9 cellular contexts compared by ENCODE assay signal in genomic region chr12:69534389-69534822, GRCh38. TPM values are rescaled to one million over a fixed set of nuclear protein-coding genes. Genes with fewer than 3 reads are reported as not detected.
A peak's percentile ranks its signal among the peaks of the same experiment; 100 is the strongest.
DNase-seq lines count a peak whose midpoint lies in the region; ATAC-seq and TF ChIP-seq lines count a peak whose summit lies in the region.
"Had no signal": no experiment of that assay in that cellular context is flagged by ENCODE, and none has a peak within 500 bp of the region (broad histone marks: within the 10 kb centered on the region; RNA-seq: fewer than 3 reads in every experiment).

No MANE protein-coding gene starts in this region.

- no peak overlapping the region for H3K23ac ChIP-seq in H9 (ENCODE audit: insufficient read length, low read depth, low read length)

- no peak overlapping the region for H2AFZ ChIP-seq in H9 (ENCODE audit: low read length)

- peak overlapping the region; percentile 89 to 98 (median 93); a peak in 6 of 7 replicates for H3K27ac Mint-ChIP-seq in H9

- peaks cover 8% of the 10 kb centered on the region for H3K79me1 ChIP-seq in H9 (ENCODE audit: insufficient read depth, low read depth, low read length, poor library complexity, severe bottlenecking)

- H3K36me3 ChIP-seq in right atrium auricular region (no peaks in the 10 kb centered on the region), psoas muscle (ENCODE audit: insufficient read depth in 1 of 2, low read depth in 1 of 2) (peaks cover 0 to 18% of the 10 kb centered on the region in 2 donors)

- no peak overlapping the region for H2BK15ac ChIP-seq in H9 (ENCODE audit: low read depth, low read length)

- H3K27me3 Mint-ChIP-seq in H9 (ENCODE audit: low read depth) = no peaks in the 10 kb centered on the region

- H2BK5ac ChIP-seq in H9 (ENCODE audit: insufficient read length, low read length) = no peak overlapping the region

- H3K23me2 ChIP-seq in H9 (ENCODE audit: insufficient read length, low read depth, low read length, poor library complexity, severe bottlenecking) = no peaks in the 10 kb centered on the region

- no peaks in the 10 kb centered on the region; the same call in 1 of the 2 replicates for H3K79me2 ChIP-seq in H9 (ENCODE audit: insufficient read depth, low read length)

- no peak overlapping the region for H3K4me2 ChIP-seq in H9 (ENCODE audit: insufficient read depth, insufficient read length, low read length)

- peak; percentile 69 to 85 (median 78) for ATAC-seq in psoas muscle

- no peak overlapping the region for H2BK20ac ChIP-seq in H9 (ENCODE audit: low read depth, low read length, poor library complexity, severe bottlenecking)

- H4K91ac ChIP-seq in H9 (ENCODE audit: insufficient read length, low read depth, low read length) = no peak overlapping the region

- WGBS in H9 (ENCODE audit: extremely low coverage, insufficient read length, low lambda C conversion rate) = no CpG with 5 or more reads among the region's 3 CpGs
- 21 to 38% (median 25%) methylated on average over 3 of the region's 3 CpGs for WGBS in psoas muscle, 3 donors

- no peak overlapping the region for H3K27ac ChIP-seq in H9 (ENCODE audit: insufficient read length, low read depth, low read length)
- peak overlapping the region; percentile 53 to 71 for H3K27ac ChIP-seq in right atrium auricular region
- peak overlapping the region; percentile 18 for H3K27ac ChIP-seq in psoas muscle
- H3K27ac ChIP-seq: 22Rv1 had no signal

- no peak overlapping the region for H4K8ac ChIP-seq in H9 (replicated peaks; ENCODE audit: insufficient read length, low read depth, low read length)

- H2AK5ac ChIP-seq in H9 (ENCODE audit: insufficient read length, low read length) = no peak overlapping the region

- H3T11ph ChIP-seq in H9 (ENCODE audit: low read length) = no peak overlapping the region

- no peak overlapping the region for H2BK120ac ChIP-seq in H9 (ENCODE audit: low read depth, low read length, poor library complexity, severe bottlenecking)

- no peak overlapping the region for H3K56ac ChIP-seq in H9 (ENCODE audit: insufficient read length, low read depth, low read length)

- H3K14ac ChIP-seq in H9 (ENCODE audit: insufficient read depth, low read length) = no peak overlapping the region

- peaks cover 14 to 20% of the 10 kb centered on the region in 2 experiments for H3K4me1 Mint-ChIP-seq in H9

- no peak overlapping the region for H3K4me3 ChIP-seq in right atrium auricular region
- no peak overlapping the region for H3K4me3 ChIP-seq in psoas muscle

- H3K36me3 Mint-ChIP-seq in H9 (ENCODE audit: insufficient read depth in 1 of 3, low read depth in 3 of 3) = peaks cover 3 to 17% (median 16%) of the 10 kb centered on the region in 3 experiments; a peak in 6 of 7 replicates

- H3K4me3 Mint-ChIP-seq in H9 = peak overlapping the region in 1 of 2 experiments; percentile 27; a peak in 1 of 5 replicates

- H3K9ac ChIP-seq in H9 (ENCODE audit: extremely low read depth, insufficient read length, low read length) = no peak overlapping the region

- H3K4ac ChIP-seq in H9 (ENCODE audit: low read depth, low read length) = no peak overlapping the region

- H3K27me3 ChIP-seq in H9 (ENCODE audit: insufficient read depth, low read length) = no peaks in the 10 kb centered on the region
- no peaks in the 10 kb centered on the region for H3K27me3 ChIP-seq in right atrium auricular region
- H3K27me3 ChIP-seq in psoas muscle (ENCODE audit: insufficient read depth in 3 of 3, low read length in 2 of 3) = no peaks in the 10 kb centered on the region

- peaks cover 4% of the 10 kb centered on the region for H3K4me1 ChIP-seq in H9 (ENCODE audit: insufficient read depth, low read length)
- H3K4me1 ChIP-seq in right atrium auricular region = peaks cover 0 to 19% of the 10 kb centered on the region in 2 donors
- peaks cover 11% of the 10 kb centered on the region for H3K4me1 ChIP-seq in psoas muscle

- H4K5ac ChIP-seq in H9 (ENCODE audit: insufficient read length, low read depth, low read length) = no peak overlapping the region

- H3K9me3 ChIP-seq in H9 (ENCODE audit: control insufficient read depth, low read depth, low read length) = no peaks in the 10 kb centered on the region
- no peaks in the 10 kb centered on the region for H3K9me3 ChIP-seq in right atrium auricular region
- no peaks in the 10 kb centered on the region for H3K9me3 ChIP-seq in psoas muscle

- no peak overlapping the region for H2BK12ac ChIP-seq in H9 (ENCODE audit: insufficient read length, low read depth, low read length)

- no peaks in the 10 kb centered on the region for H4K20me1 ChIP-seq in H9 (ENCODE audit: control insufficient read depth, insufficient read depth, insufficient read length)

- TF ChIP-seq CTCF in H9 (conservative IDR thresholded peaks at IDR 0.05) = no peak
- TF ChIP-seq CTCF in right atrium auricular region (IDR thresholded peaks at IDR 0.05) = no peak
- TF ChIP-seq CTCF in psoas muscle (IDR thresholded peaks at IDR 0.05) = no peak

- intact Hi-C loops in psoas muscle (cut with DNase I) = no loop called here

- H3K18ac ChIP-seq in H9 (ENCODE audit: insufficient read length, low read depth, low read length) = no peak overlapping the region

- peak; percentile 55 for DNase-seq in DMS53 (lab: John Stamatoyannopoulos, UW)
- no peak for DNase-seq in DMS53 treated with DMSO at 0.1 percent for 48 hours (lab: John Stamatoyannopoulos, UW; ENCODE audit: unreplicated experiment)
- peak; percentile 89 for DNase-seq in H9
- DNase-seq in NAMALWA (ENCODE audit: low spot score) = peak; percentile 15
- peak in 50 of 58 donors; percentile 6 to 89 (median 44) for DNase-seq in anterior cingulate cortex (lab: John Stamatoyannopoulos, UW)
- DNase-seq in right atrium auricular region (ENCODE audit: low spot score) = peak; percentile 76
- DNase-seq in psoas muscle = peak in 1 of 2 donors; percentile 39
- no peak for DNase-seq in SHP77 treated with DMSO at 0.1 percent for 48 hours (lab: John Stamatoyannopoulos, UW)

- no peaks in the 10 kb centered on the region for H3K9me3 Mint-ChIP-seq in H9

RNA-seq across cellular contexts. Expression of gene CCT2, which starts 50.9 kb away (rescaled TPM):
- total RNA-seq in H9 (2021) (391 and 405 TPM in 2 replicates), right atrium auricular region (100 to 1,000 TPM in 1 of 2 donors, 10 to 100 TPM in 1; 71.4 to 104 TPM), psoas muscle (100 to 1,000 TPM in 3 of 4 donors, 10 to 100 TPM in 1; 96.9 to 190 (median 149) TPM)
- polyA plus RNA-seq in psoas muscle = 100 to 1,000 TPM; 129 to 353 (median 199) TPM

Comparison
In these comparisons a context has a peak if more than half of its experiments do, and no peak if none do; other contexts are left out.
1. DNase-seq: peak in DMS53 (single experiment), H9 (single experiment), NAMALWA (single experiment), anterior cingulate cortex (50 of 58) and right atrium auricular region (single experiment); none in DMS53 treated with DMSO at 0.1 percent for 48 hours (single experiment) and SHP77 treated with DMSO at 0.1 percent for 48 hours (single experiment).